8 cellular contexts compared by ENCODE assay signal in the genomic region with DNA sequence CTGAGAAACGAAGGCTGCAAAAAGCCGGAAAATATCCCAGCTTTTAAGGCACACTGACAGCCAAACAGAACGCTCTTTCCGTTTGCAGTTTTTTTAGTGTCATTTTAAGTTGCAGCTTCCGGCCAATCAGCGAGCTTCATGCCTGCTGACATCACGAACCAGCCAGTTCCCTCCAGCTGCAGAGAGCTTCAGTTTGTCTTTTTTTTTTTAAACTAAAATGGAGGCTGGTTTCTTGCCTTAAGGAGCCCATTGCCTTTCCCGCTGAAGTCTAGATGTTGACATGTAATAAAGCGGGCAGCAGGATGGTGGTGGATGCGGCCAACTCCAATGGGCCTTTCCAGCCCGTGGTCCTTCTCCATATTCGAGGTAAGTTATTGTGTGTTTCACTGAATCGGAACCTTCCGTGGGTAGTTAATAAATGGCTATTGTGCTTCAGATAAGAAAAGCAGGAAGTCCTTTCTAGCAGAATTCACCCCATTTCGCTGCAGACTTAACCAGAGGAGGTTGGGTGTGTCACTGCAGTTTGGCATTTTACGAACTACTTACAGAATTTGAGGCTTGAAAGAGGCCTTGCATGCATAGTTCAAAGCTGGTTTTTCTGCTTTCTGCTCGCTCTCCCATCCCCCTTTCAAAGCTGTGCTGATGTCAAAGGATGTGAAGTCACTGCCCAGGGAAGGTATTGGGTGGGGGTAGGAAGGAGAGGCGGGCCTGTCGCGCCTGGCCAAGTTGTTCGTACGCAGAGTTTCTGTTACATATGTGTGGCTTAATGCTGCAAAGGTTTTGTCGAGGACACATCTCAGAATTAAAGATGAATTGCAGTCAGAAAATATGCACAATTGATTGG. TPM values are rescaled to one million over a fixed set of nuclear protein-coding genes. Genes with fewer than 3 reads are reported as not detected.
DNase-seq lines count a peak whose midpoint lies in the region; ATAC-seq, FAIRE-seq and TF ChIP-seq lines count a peak whose summit lies in the region.

No MANE protein-coding gene starts in this region.

- H3K27me3 Mint-ChIP-seq in chondrocyte (ENCODE audit: low read depth) = no peaks in the 10 kb centered on the region

- peak overlapping the region; percentile 87 to 90 for H3K9ac ChIP-seq in kidney (ENCODE audit: low read length in 2 of 2)

- DNase-seq in BJ (ENCODE audit: low read depth) (peak; percentile 79), GM19239 (ENCODE audit: insufficient read length, low spot score) (peak; percentile 65), NCI-H460 (ENCODE audit: extremely low read depth, low read depth) (peak; percentile 89), chondrocyte (ENCODE audit: low spot score) (no peak), kidney (peak; percentile 93)
- peak; percentile 71 for DNase-seq in activated CD4-positive, alpha-beta T cell treated with anti-CD3 and anti-CD28 coated beads for 1 hour
- DNase-seq in stimulated activated CD4-positive, alpha-beta T cell treated with anti-CD3 and anti-CD28 coated beads, Interleukin-15, amount 100 ng/mL, for 24 hours = peak; percentile 84

- no peak for TF ChIP-seq CTCF in BJ (IDR thresholded peaks at IDR 0.05; ENCODE audit: insufficient read depth, low read depth, low read length)
- TF ChIP-seq CTCF in chondrocyte (IDR thresholded peaks at IDR 0.05) = no peak
- TF ChIP-seq CTCF in kidney (IDR thresholded peaks at IDR 0.05; ENCODE audit: borderline replicate concordance, extremely low read depth, insufficient read depth) = no peak

- ATAC-seq in HG03439 (IDR thresholded peaks at IDR 0.05; ENCODE audit: unreplicated experiment) = peak; percentile 80

- peak overlapping the region; percentile 67 for H3K4me3 ChIP-seq in BJ (ENCODE audit: low read depth, low read length)
- peak overlapping the region; percentile 87 to 96 for H3K4me3 ChIP-seq in kidney (ENCODE audit: low read length in 2 of 2)

- peak overlapping the region; percentile 86 for H3K4me3 Mint-ChIP-seq in chondrocyte (ENCODE audit: unreplicated experiment)

- CTCF ChIA-PET in BJ (lab: Yijun Ruan, JAX) = interaction anchor here (0.6 to 0.7 kb wide), 2 partner anchors 13 to 307 kb away, joined by 3 to 4 read pairs; no protein-coding TSS in a partner anchor

- no peaks in the 10 kb centered on the region for H3K9me3 ChIP-seq in kidney (ENCODE audit: control insufficient read depth in 1 of 2, low read length in 2 of 2)

- peaks cover 42% of the 10 kb centered on the region for H3K4me1 Mint-ChIP-seq in chondrocyte (ENCODE audit: low read depth)

- peak overlapping the region; percentile 96 to 99 for H3K27ac ChIP-seq in kidney (ENCODE audit: low read depth in 2 of 2, low read length in 2 of 2)

- intact Hi-C loops in kidney (cut with DNase I) = no loop called here

- H3K4me1 ChIP-seq in kidney (ENCODE audit: control insufficient read depth in 1 of 2, insufficient read depth in 1 of 2, low read depth in 1 of 2, low read length in 2 of 2) = peaks cover 16 to 18% of the 10 kb centered on the region in 2 donors

- H3K27me3 ChIP-seq in BJ (ENCODE audit: control insufficient read depth, insufficient read depth, low read length) = no peaks in the 10 kb centered on the region

- peaks cover 1% of the 10 kb centered on the region for H3K36me3 Mint-ChIP-seq in chondrocyte (ENCODE audit: low read depth)

- POLR2A ChIA-PET in BJ (lab: Charles Lee) = interaction anchor here (1.0 to 1.4 kb wide), 2 partner anchors 14 to 39 kb away, joined by 5 to 10 read pairs; no protein-coding TSS in a partner anchor

- no peaks in the 10 kb centered on the region for H3K9me3 Mint-ChIP-seq in chondrocyte (ENCODE audit: low read depth)

- FAIRE-seq in GM19239 (lab: Jason Lieb, UNC) (peak; percentile 99), kidney (lab: Jason Lieb, UNC) (peak; percentile 66)

- H3K36me3 ChIP-seq in BJ (ENCODE audit: control insufficient read depth, insufficient read depth, low read length) = peaks cover 4% of the 10 kb centered on the region; the same call in 1 of the 2 replicates
- H3K36me3 ChIP-seq in kidney (ENCODE audit: control insufficient read depth in 1 of 2, insufficient read depth in 2 of 2, low read length in 2 of 2) = no peaks in the 10 kb centered on the region

- H3K27ac Mint-ChIP-seq in chondrocyte (ENCODE audit: unreplicated experiment) = peak overlapping the region; percentile 99

RNA-seq across cellular contexts. Expression of gene PPP2R5C, which starts 48.4 kb away (rescaled TPM):
- polyA plus RNA-seq in BJ (2011; rRNA removed) (55.8 and 115 TPM in 2 replicates), kidney (ENCODE audit: insufficient read depth, low read depth, low replicate concordance) (65.6 TPM)
- polyA minus RNA-seq in BJ (2011; rRNA and poly(A)+ RNA removed) = 52.1 and 55.1 TPM in 2 replicates
- total RNA-seq in NCI-H460 (2014; rRNA removed; shearing (Covaris generic)) = 352 TPM in 2 replicates
- polyA plus RNA-seq in NCI-H460 (2014; cell fraction: nucleus; rRNA removed) = 120 and 140 TPM in 2 replicates
- total RNA-seq in chondrocyte (95.0 to 111 TPM (median 98.1 TPM) in 3 replicates), kidney (129 TPM)
